ENCODE assay signal across 33 cellular contexts in genomic region chr7:71708710-71709109, GRCh38.
"Had no signal": no experiment of that assay in that cellular context is flagged by ENCODE, and none has a peak within 500 bp of the region (broad histone marks: within the 10 kb centered on the region; RNA-seq: fewer than 3 reads in every experiment).

No MANE protein-coding gene starts in this region.

- DNase-seq: Karpas-422, MM.1S, MV-4-11, NCI-H1092, NCI-H1105, NCI-H1436, NCI-H146, NCI-H1694, NCI-H187, NCI-H1930, NCI-H2029 treated with DMSO at 0.1 percent for 48 hours, NCI-H2081 treated with DMSO at 0.1 percent for 48 hours, NCI-H2107, NCI-H2171, NCI-H226, NCI-H446 treated with DMSO at 0.1 percent for 48 hours, NCI-H510A, NCI-H524, NCI-H526, NCI-H69, NCI-H748 treated with DMSO at 0.1 percent for 48 hours, NCI-H82, PC-9, SHP77, SIG-M5, SJCRH30, T-cell had no signal

- ATAC-seq: Panc1, Right ventricle myocardium inferior, SK-N-SH treated with all-trans-retinoic acid at 6 μM for 48 hours, T-cell had no signal

- H2AFZ ChIP-seq: PC-9 had no signal

- H3K36me3 ChIP-seq: SJCRH30 had no signal

- H3K4me2 ChIP-seq: PC-9 had no signal

- H3K27ac ChIP-seq: PC-9, RWPE1, SJCRH30, SK-N-MC had no signal

- H3K27me3 ChIP-seq: SJCRH30 had no signal

- H3K4me1 ChIP-seq: SJCRH30 had no signal

- FAIRE-seq: RCC 7860 had no signal

- H3K4me3 ChIP-seq: PC-9, SJCRH30, SK-N-MC had no signal
